8 cellular contexts compared by ENCODE assay signal in the genomic region with DNA sequence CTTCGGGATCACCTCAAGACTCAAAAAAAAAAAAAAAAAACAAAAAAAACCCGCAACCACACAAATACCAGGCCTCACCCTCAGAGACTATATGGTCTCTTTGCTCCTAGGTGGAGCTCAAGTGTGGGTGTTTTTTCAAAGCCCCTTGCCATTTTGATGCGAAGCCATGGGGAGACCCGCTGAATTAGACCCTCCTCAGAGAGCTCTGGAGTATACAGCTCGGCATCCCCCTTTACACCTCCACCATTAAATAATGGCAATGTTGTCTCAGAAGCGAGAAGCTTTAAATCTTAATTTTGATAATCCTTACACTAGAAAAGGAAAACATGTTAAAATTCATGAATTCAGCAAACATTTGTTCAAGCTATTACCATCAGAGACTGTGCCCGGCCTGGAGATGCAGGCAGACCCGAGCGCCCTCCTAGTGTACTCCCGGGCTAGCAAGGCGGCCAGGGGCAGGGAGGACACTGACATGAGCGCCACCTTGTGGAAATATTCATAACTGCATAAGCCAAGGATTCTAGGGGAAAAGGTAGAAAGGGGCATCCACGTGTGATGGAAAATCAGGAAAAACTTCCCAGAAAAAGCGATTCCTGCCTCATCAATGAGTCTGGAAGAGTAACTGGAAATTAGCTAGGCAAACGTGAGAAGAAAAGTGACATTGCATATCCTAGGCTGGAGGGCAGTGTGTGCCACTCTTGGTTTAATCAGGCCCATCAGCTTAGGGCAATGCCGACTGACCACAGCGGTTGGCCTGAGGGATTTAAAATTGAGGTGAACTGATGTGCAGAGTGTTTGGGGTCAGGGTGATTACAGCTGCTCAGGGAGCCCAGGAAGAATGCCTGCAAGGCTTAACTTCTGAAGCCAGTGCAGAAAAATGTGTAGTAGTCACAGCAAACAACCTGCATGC.
DNase-seq lines count a peak whose midpoint lies in the region; ATAC-seq, FAIRE-seq and TF ChIP-seq lines count a peak whose summit lies in the region.

No MANE protein-coding gene starts in this region.

- H3K9me1 ChIP-seq in endothelial cell of umbilical vein (replicated peaks; ENCODE audit: control insufficient read depth, extremely low read depth, insufficient read depth, low read length) = no peaks in the 10 kb centered on the region

- no peaks in the 10 kb centered on the region for H3K36me3 Mint-ChIP-seq in stimulated activated effector memory CD8-positive, alpha-beta T cell treated with anti-CD3 and anti-CD28 coated beads, Interleukin-12 subunit alpha, Interleukin-12 subunit beta, amount 100 ng/mL, for 72 hours

- no peak overlapping the region for H3K27ac Mint-ChIP-seq in stimulated activated effector memory CD8-positive, alpha-beta T cell treated with anti-CD3 and anti-CD28 coated beads, Interleukin-12 subunit alpha, Interleukin-12 subunit beta, amount 100 ng/mL, for 72 hours

- no peaks in the 10 kb centered on the region for H3K79me2 ChIP-seq in endothelial cell of umbilical vein (ENCODE audit: control insufficient read depth, insufficient read depth, low read length)

- no peak overlapping the region for H3K9ac ChIP-seq in endothelial cell of umbilical vein (replicated peaks; ENCODE audit: extremely low read depth, insufficient read depth, low read length)

- CTCF ChIA-PET in endothelial cell of umbilical vein (lab: Charles Lee) = interaction anchor here (0.5 to 5.0 kb wide), 33 partner anchors 9 to 665 kb away, joined by 3 to 118 read pairs (median 5); a partner anchor contains a TSS

- dilution Hi-C loops in endothelial cell of umbilical vein (cut with MboI; ENCODE audit: extremely low pct_ligation_motif_present, low sequenced_read_pairs) = no loop called here

- no peak overlapping the region for H3K27ac ChIP-seq in endothelial cell of umbilical vein (ENCODE audit: insufficient read depth, low read depth, low read length)

- H3K4me3 ChIP-seq in endothelial cell of umbilical vein (replicated peaks in 1 of 3; ENCODE audit: insufficient read depth in 1 of 3, low read depth in 1 of 3, low read length in 3 of 3) = no peak overlapping the region

- no peaks in the 10 kb centered on the region for H3K9me3 ChIP-seq in endothelial cell of umbilical vein (replicated peaks; ENCODE audit: control insufficient read depth, insufficient read depth, low read length)

- H3K9me3 Mint-ChIP-seq in stimulated activated effector memory CD8-positive, alpha-beta T cell treated with anti-CD3 and anti-CD28 coated beads, Interleukin-12 subunit alpha, Interleukin-12 subunit beta, amount 100 ng/mL, for 72 hours = no peaks in the 10 kb centered on the region

- TF ChIP-seq POLR2A in endothelial cell of umbilical vein (IDR thresholded peaks at IDR 0.05; ENCODE audit: low read depth, low read length) = no peak

- H3K36me3 ChIP-seq in endothelial cell of umbilical vein (ENCODE audit: control insufficient read depth in 2 of 2, extremely low read depth in 1 of 2, insufficient read depth in 2 of 2, low read length in 2 of 2) = no peaks in the 10 kb centered on the region

- no peaks in the 10 kb centered on the region for H3K4me1 Mint-ChIP-seq in stimulated activated effector memory CD8-positive, alpha-beta T cell treated with anti-CD3 and anti-CD28 coated beads, Interleukin-12 subunit alpha, Interleukin-12 subunit beta, amount 100 ng/mL, for 72 hours

- no peak overlapping the region for H3K4me3 Mint-ChIP-seq in stimulated activated effector memory CD8-positive, alpha-beta T cell treated with anti-CD3 and anti-CD28 coated beads, Interleukin-12 subunit alpha, Interleukin-12 subunit beta, amount 100 ng/mL, for 72 hours

- ATAC-seq in GM18873 (IDR thresholded peaks at IDR 0.05; ENCODE audit: low FRiP score, unreplicated experiment) (peak; percentile 73), HG03354 (IDR thresholded peaks at IDR 0.05; ENCODE audit: poor library complexity, severe bottlenecking, unreplicated experiment) (peak; percentile 84)
- peak; percentile 75 for ATAC-seq in stimulated activated effector memory CD8-positive, alpha-beta T cell treated with anti-CD3 and anti-CD28 coated beads, Interleukin-12 subunit alpha, Interleukin-12 subunit beta, amount 100 ng/mL, for 72 hours

- peak; percentile 74 for TF ChIP-seq CTCF in endothelial cell of umbilical vein (IDR thresholded peaks at IDR 0.05; ENCODE audit: extremely low read depth in 1 of 2, insufficient read depth in 1 of 2, low read depth in 1 of 2, low read length in 2 of 2)

- no TSS peak for BruUV-seq in endothelial cell of umbilical vein (replicated peaks; lab: Mats Ljungman, UMichigan)

- H3K27me3 ChIP-seq in endothelial cell of umbilical vein (ENCODE audit: control insufficient read depth in 2 of 2, insufficient read depth in 2 of 2, low read length in 2 of 2) = peaks cover 2% of the 10 kb centered on the region in 2 experiments

- H2AFZ ChIP-seq in endothelial cell of umbilical vein (ENCODE audit: low read depth, low read length) = no peak overlapping the region

- FAIRE-seq in endothelial cell of umbilical vein (lab: Jason Lieb, UNC) = peak; percentile 75

- POLR2A ChIA-PET in endothelial cell of umbilical vein (lab: Charles Lee) = no interaction called here

- no peak overlapping the region for H3K4me2 ChIP-seq in endothelial cell of umbilical vein (ENCODE audit: insufficient read depth, low read length)

- intact Hi-C loops in endothelial cell of umbilical vein (cut with micrococcal nuclease) = loop anchor here (1.0 to 10.0 kb wide), 8 partner anchors 72 to 660 kb away; no protein-coding TSS in a partner anchor

- no peaks in the 10 kb centered on the region for H4K20me1 ChIP-seq in endothelial cell of umbilical vein (replicated peaks; ENCODE audit: control insufficient read depth, extremely low read depth, insufficient read depth, low read length)

- H3K4me1 ChIP-seq in endothelial cell of umbilical vein (ENCODE audit: control insufficient read depth, extremely low read depth, insufficient read depth, low read length) = no peaks in the 10 kb centered on the region

- peak; percentile 41 to 55 for DNase-seq in AML-193 (lab: John Stamatoyannopoulos, UW)
- DNase-seq in NCI-H748 treated with DMSO at 0.1 percent for 48 hours (lab: John Stamatoyannopoulos, UW) = peak; percentile 8
- peak; percentile 4 to 27 for DNase-seq in activated CD8-positive, alpha-beta memory T cell treated with anti-CD3 and anti-CD28 coated beads for 1 hour (ENCODE audit: extremely low read depth in 1 of 2, low read depth in 1 of 2)
- DNase-seq in endothelial cell of umbilical vein (ENCODE audit: low read depth, low spot score) = peak; percentile 55
- DNase-seq in myocyte (ENCODE audit: low read depth) = peak; percentile 74
- DNase-seq in stimulated activated effector memory CD8-positive, alpha-beta T cell treated with anti-CD3 and anti-CD28 coated beads, Interleukin-12 subunit alpha, Interleukin-12 subunit beta, amount 100 ng/mL, for 72 hours (ENCODE audit: low spot score in 2 of 2) = peak; percentile 61 to 78

TF ChIP-seq in endothelial cell of umbilical vein, 7 proteins besides CTCF, POLR2A, EP300 and RAD21:
- no peak for TF ChIP-seq EZH2 (IDR thresholded peaks at IDR 0.05; ENCODE audit: borderline replicate concordance, low read depth, low read length, severe bottlenecking)
- TF ChIP-seq, protein P1, sequence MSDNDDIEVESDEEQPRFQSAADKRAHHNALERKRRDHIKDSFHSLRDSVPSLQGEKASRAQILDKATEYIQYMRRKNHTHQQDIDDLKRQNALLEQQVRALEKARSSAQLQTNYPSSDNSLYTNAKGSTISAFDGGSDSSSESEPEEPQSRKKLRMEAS (IDR thresholded peaks at IDR 0.05; ENCODE audit: insufficient read depth, insufficient read length) = no peak
- TF ChIP-seq MYC (IDR thresholded peaks at IDR 0.05; ENCODE audit: low read depth, low read length) = no peak
- no peak for TF ChIP-seq GATA2 (IDR thresholded peaks at IDR 0.05; ENCODE audit: insufficient read depth, insufficient read length, low read depth, low read length)
- no peak for TF ChIP-seq POLR2AphosphoS5 (IDR thresholded peaks at IDR 0.05; ENCODE audit: insufficient read depth, low read depth, low read length)
- TF ChIP-seq JUN (IDR thresholded peaks at IDR 0.05; ENCODE audit: borderline replicate concordance, insufficient read depth, insufficient read length, low read depth) = no peak
- no peak for TF ChIP-seq FOS (IDR thresholded peaks at IDR 0.05; ENCODE audit: borderline replicate concordance, insufficient read depth, low read length)

Comparison
In these comparisons a context has a peak if more than half of its experiments do, and no peak if none do; other contexts are left out.
1. DNase-seq: peak in every context shown above with its lines; median percentile 74 in myocyte; 70 in stimulated activated effector memory CD8-positive, alpha-beta T cell treated with anti-CD3 and anti-CD28 coated beads, Interleukin-12 subunit alpha, Interleukin-12 subunit beta, amount 100 ng/mL, for 72 hours; 55 in endothelial cell of umbilical vein; 48 in AML-193; 16 in activated CD8-positive, alpha-beta memory T cell treated with anti-CD3 and anti-CD28 coated beads for 1 hour; 8 in NCI-H748 treated with DMSO at 0.1 percent for 48 hours.